In genomic region chr11:123741159-123741951, GRCh38 we compare ENCODE assay signal across 1 cellular context.
A peak's percentile ranks its signal among the peaks of the same experiment; 100 is the strongest.
TF ChIP-seq lines count a peak whose summit lies in the region.

ZNF202 (minus strand) TSS chr11:123741660; CDS start chr11:123730888, 10,772 bp downstream.

TF ChIP-seq in HepG2, 621 proteins besides CTCF, POLR2A, EP300 and RAD21 (continued from another document and continues in another):
- TF ChIP-seq ZNF614 (CRISPR knock-in tag; IDR thresholded peaks at IDR 0.05; ENCODE audit: borderline replicate concordance), result no peak
- TF ChIP-seq ZNF766 (CRISPR knock-in tag; IDR thresholded peaks at IDR 0.05; ENCODE audit: borderline replicate concordance), result no peak
- no peak for TF ChIP-seq XBP1 (CRISPR knock-in tag; IDR thresholded peaks at IDR 0.05)
- TF ChIP-seq ZNF160 (CRISPR knock-in tag; IDR thresholded peaks at IDR 0.05), result no peak
- peak; percentile 76 for TF ChIP-seq SALL1 (CRISPR knock-in tag; IDR thresholded peaks at IDR 0.05)
- TF ChIP-seq ZNF674 (CRISPR knock-in tag; IDR thresholded peaks at IDR 0.05; ENCODE audit: low read depth), result no peak
- no peak for TF ChIP-seq ZNF577 (CRISPR knock-in tag; IDR thresholded peaks at IDR 0.05; ENCODE audit: borderline replicate concordance, low read depth)
- TF ChIP-seq RBM39 (IDR thresholded peaks at IDR 0.05; ENCODE audit: low read depth, low read length, poor library complexity, severe bottlenecking), result no peak
- TF ChIP-seq FOSL1 (CRISPR knock-in tag; IDR thresholded peaks at IDR 0.05; ENCODE audit: borderline replicate concordance), result no peak
- TF ChIP-seq ZNF879 (CRISPR knock-in tag; IDR thresholded peaks at IDR 0.05), result no peak
- TF ChIP-seq PCBP2 (optimal IDR thresholded peaks at IDR 0.05; ENCODE audit: low read depth, low read length, poor library complexity, severe bottlenecking), result no peak
- peak; percentile 85 for TF ChIP-seq U2AF1 (optimal IDR thresholded peaks at IDR 0.05; ENCODE audit: low read depth, low read length)
- peak; percentile 100 for TF ChIP-seq ZNF574 (CRISPR knock-in tag; IDR thresholded peaks at IDR 0.05)
- TF ChIP-seq TGIF2 (CRISPR knock-in tag; IDR thresholded peaks at IDR 0.05), result no peak; the same call in 1 of the 2 replicates
- TF ChIP-seq, protein P1, sequence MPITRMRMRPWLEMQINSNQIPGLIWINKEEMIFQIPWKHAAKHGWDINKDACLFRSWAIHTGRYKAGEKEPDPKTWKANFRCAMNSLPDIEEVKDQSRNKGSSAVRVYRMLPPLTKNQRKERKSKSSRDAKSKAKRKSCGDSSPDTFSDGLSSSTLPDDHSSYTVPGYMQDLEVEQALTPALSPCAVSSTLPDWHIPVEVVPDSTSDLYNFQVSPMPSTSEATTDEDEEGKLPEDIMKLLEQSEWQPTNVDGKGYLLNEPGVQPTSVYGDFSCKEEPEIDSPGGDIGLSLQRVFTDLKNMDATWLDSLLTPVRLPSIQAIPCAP (CRISPR knock-in tag; IDR thresholded peaks at IDR 0.05; ENCODE audit: low read depth), result no peak
- TF ChIP-seq ZNF737 (CRISPR knock-in tag; IDR thresholded peaks at IDR 0.05; ENCODE audit: borderline replicate concordance), result no peak
- TF ChIP-seq DNMT1 (CRISPR knock-in tag; IDR thresholded peaks at IDR 0.05), result no peak
- TF ChIP-seq RARG (CRISPR knock-in tag; IDR thresholded peaks at IDR 0.05; ENCODE audit: low read depth), result no peak
- TF ChIP-seq, protein P2, sequence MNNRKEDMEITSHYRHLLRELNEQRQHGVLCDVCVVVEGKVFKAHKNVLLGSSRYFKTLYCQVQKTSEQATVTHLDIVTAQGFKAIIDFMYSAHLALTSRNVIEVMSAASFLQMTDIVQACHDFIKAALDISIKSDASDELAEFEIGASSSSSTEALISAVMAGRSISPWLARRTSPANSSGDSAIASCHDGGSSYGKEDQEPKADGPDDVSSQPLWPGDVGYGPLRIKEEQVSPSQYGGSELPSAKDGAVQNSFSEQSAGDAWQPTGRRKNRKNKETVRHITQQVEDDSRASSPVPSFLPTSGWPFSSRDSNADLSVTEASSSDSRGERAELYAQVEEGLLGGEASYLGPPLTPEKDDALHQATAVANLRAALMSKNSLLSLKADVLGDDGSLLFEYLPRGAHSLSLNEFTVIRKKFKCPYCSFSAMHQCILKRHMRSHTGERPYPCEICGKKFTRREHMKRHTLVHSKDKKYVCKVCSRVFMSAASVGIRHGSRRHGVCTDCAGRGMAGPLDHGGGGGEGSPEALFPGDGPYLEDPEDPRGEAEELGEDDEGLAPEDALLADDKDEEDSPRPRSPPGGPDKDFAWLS (CRISPR knock-in tag; IDR thresholded peaks at IDR 0.05; ENCODE audit: borderline replicate concordance), result no peak
- TF ChIP-seq E2F5 (CRISPR knock-in tag; conservative IDR thresholded peaks at IDR 0.05), result no peak
- TF ChIP-seq ZNF850 (CRISPR knock-in tag; conservative IDR thresholded peaks at IDR 0.05), result no peak
- peak; percentile 88 for TF ChIP-seq ZNF883 (CRISPR knock-in tag; IDR thresholded peaks at IDR 0.05; ENCODE audit: not compliant biosample characterization)
- no peak for TF ChIP-seq CEBPG (CRISPR knock-in tag; IDR thresholded peaks at IDR 0.05)
- TF ChIP-seq KLF12 (CRISPR knock-in tag; IDR thresholded peaks at IDR 0.05; ENCODE audit: borderline replicate concordance), result peak; percentile 78; the same call in 1 of the 2 replicates
- TF ChIP-seq, protein P3, sequence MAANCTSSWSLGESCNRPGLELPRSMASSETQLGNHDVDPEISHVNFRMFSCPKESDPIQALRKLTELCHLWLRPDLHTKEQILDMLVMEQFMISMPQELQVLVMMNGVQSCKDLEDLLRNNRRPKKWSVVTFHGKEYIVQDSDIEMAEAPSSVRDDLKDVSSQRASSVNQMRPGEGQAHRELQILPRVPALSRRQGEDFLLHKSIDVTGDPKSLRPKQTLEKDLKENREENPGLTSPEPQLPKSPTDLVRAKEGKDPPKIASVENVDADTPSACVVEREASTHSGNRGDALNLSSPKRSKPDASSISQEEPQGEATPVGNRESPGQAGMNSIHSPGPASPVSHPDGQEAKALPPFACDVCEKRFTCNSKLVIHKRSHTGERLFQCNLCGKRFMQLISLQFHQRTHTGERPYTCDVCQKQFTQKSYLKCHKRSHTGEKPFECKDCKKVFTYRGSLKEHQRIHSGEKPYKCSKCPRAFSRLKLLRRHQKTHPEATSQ (CRISPR knock-in tag; IDR thresholded peaks at IDR 0.05; ENCODE audit: borderline replicate concordance), result no peak
- no peak for TF ChIP-seq MATR3 (CRISPR knock-in tag; IDR thresholded peaks at IDR 0.05)
- TF ChIP-seq ARNT2 (CRISPR knock-in tag; IDR thresholded peaks at IDR 0.05; ENCODE audit: low read depth), result peak; percentile 70; the same call in 1 of the 2 replicates
- TF ChIP-seq, protein P4, sequence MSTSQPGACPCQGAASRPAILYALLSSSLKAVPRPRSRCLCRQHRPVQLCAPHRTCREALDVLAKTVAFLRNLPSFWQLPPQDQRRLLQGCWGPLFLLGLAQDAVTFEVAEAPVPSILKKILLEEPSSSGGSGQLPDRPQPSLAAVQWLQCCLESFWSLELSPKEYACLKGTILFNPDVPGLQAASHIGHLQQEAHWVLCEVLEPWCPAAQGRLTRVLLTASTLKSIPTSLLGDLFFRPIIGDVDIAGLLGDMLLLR (CRISPR knock-in tag; IDR thresholded peaks at IDR 0.05), result peak; percentile 86; the same call in 1 of the 2 replicates
- TF ChIP-seq, protein P5, sequence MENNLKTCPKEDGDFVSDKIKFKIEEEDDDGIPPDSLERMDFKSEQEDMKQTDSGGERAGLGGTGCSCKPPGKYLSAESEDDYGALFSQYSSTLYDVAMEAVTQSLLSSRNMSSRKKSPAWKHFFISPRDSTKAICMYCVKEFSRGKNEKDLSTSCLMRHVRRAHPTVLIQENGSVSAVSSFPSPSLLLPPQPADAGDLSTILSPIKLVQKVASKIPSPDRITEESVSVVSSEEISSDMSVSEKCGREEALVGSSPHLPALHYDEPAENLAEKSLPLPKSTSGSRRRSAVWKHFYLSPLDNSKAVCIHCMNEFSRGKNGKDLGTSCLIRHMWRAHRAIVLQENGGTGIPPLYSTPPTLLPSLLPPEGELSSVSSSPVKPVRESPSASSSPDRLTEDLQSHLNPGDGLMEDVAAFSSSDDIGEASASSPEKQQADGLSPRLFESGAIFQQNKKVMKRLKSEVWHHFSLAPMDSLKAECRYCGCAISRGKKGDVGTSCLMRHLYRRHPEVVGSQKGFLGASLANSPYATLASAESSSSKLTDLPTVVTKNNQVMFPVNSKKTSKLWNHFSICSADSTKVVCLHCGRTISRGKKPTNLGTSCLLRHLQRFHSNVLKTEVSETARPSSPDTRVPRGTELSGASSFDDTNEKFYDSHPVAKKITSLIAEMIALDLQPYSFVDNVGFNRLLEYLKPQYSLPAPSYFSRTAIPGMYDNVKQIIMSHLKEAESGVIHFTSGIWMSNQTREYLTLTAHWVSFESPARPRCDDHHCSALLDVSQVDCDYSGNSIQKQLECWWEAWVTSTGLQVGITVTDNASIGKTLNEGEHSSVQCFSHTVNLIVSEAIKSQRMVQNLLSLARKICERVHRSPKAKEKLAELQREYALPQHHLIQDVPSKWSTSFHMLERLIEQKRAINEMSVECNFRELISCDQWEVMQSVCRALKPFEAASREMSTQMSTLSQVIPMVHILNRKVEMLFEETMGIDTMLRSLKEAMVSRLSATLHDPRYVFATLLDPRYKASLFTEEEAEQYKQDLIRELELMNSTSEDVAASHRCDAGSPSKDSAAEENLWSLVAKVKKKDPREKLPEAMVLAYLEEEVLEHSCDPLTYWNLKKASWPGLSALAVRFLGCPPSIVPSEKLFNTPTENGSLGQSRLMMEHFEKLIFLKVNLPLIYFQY (CRISPR knock-in tag; IDR thresholded peaks at IDR 0.05; ENCODE audit: borderline replicate concordance), result peak; percentile 99
- peak; percentile 96 for TF ChIP-seq MXD1 (CRISPR knock-in tag; IDR thresholded peaks at IDR 0.05)
- TF ChIP-seq, protein P6, sequence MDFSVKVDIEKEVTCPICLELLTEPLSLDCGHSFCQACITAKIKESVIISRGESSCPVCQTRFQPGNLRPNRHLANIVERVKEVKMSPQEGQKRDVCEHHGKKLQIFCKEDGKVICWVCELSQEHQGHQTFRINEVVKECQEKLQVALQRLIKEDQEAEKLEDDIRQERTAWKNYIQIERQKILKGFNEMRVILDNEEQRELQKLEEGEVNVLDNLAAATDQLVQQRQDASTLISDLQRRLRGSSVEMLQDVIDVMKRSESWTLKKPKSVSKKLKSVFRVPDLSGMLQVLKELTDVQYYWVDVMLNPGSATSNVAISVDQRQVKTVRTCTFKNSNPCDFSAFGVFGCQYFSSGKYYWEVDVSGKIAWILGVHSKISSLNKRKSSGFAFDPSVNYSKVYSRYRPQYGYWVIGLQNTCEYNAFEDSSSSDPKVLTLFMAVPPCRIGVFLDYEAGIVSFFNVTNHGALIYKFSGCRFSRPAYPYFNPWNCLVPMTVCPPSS (IDR thresholded peaks at IDR 0.05), result no peak
- no peak for TF ChIP-seq AKAP8 (CRISPR knock-in tag; IDR thresholded peaks at IDR 0.05)
- no peak; the same call in 1 of the 2 replicates for TF ChIP-seq CHD2 (IDR thresholded peaks at IDR 0.05; ENCODE audit: low read depth, low read length)
- no peak for TF ChIP-seq KLF13 (CRISPR knock-in tag; IDR thresholded peaks at IDR 0.05)
- TF ChIP-seq ZFP41 (CRISPR knock-in tag; IDR thresholded peaks at IDR 0.05; ENCODE audit: borderline replicate concordance), result no peak
- TF ChIP-seq HMG20B (CRISPR knock-in tag; conservative IDR thresholded peaks at IDR 0.05), result no peak
- TF ChIP-seq ZNF572 (CRISPR knock-in tag; IDR thresholded peaks at IDR 0.05), result no peak
- TF ChIP-seq HNRNPUL1 (IDR thresholded peaks at IDR 0.05; ENCODE audit: low read depth, low read length), result no peak
- peak; percentile 17; the same call in 1 of the 2 replicates for TF ChIP-seq NRL (CRISPR knock-in tag; IDR thresholded peaks at IDR 0.05; ENCODE audit: borderline replicate concordance)
- peak; percentile 74 for TF ChIP-seq TAF1 (CRISPR knock-in tag; IDR thresholded peaks at IDR 0.05)
- peak; percentile 93 for TF ChIP-seq PHF20 (CRISPR knock-in tag; IDR thresholded peaks at IDR 0.05)
- no peak for TF ChIP-seq ONECUT2 (CRISPR knock-in tag; IDR thresholded peaks at IDR 0.05)
- no peak for TF ChIP-seq NFIB (CRISPR knock-in tag; IDR thresholded peaks at IDR 0.05; ENCODE audit: borderline replicate concordance)
- TF ChIP-seq MYPOP (CRISPR knock-in tag; IDR thresholded peaks at IDR 0.05), result peak; percentile 64
- TF ChIP-seq, protein P7, sequence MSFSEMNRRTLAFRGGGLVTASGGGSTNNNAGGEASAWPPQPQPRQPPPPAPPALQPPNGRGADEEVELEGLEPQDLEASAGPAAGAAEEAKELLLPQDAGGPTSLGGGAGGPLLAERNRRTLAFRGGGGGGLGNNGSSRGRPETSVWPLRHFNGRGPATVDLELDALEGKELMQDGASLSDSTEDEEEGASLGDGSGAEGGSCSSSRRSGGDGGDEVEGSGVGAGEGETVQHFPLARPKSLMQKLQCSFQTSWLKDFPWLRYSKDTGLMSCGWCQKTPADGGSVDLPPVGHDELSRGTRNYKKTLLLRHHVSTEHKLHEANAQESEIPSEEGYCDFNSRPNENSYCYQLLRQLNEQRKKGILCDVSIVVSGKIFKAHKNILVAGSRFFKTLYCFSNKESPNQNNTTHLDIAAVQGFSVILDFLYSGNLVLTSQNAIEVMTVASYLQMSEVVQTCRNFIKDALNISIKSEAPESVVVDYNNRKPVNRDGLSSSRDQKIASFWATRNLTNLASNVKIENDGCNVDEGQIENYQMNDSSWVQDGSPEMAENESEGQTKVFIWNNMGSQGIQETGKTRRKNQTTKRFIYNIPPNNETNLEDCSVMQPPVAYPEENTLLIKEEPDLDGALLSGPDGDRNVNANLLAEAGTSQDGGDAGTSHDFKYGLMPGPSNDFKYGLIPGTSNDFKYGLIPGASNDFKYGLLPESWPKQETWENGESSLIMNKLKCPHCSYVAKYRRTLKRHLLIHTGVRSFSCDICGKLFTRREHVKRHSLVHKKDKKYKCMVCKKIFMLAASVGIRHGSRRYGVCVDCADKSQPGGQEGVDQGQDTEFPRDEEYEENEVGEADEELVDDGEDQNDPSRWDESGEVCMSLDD (CRISPR knock-in tag; IDR thresholded peaks at IDR 0.05; ENCODE audit: borderline replicate concordance), result no peak
- TF ChIP-seq HNF4A (CRISPR knock-in tag; IDR thresholded peaks at IDR 0.05), result 0 out of 2 replicates have a peak, but pooled peaks have one; percentile 4
